Comparison of ENCODE assay signal across 2 cellular contexts in the genomic region with DNA sequence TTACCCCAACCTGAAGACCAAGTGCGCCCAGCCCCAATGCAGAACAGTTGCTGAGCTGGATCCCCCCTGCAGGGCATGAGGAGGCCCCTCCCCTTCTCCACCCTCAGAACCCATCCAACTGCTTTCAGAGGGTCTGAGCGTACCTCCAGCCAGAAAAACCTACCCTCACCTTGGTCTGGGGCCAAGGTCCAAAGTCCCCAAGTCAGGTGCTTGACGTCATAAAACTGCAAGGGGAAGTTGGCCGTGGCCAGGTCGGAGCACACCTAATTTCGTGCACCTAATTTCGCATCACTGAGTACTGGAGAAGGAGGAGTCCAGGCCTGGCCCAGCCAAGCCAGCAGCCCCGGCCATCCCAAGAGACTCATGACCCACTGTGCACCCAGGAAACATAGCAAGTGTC.
TF ChIP-seq lines count a peak whose summit lies in the region.

No MANE protein-coding gene starts in this region.

TF ChIP-seq in GM23338, 12 proteins besides CTCF, POLR2A, EP300 and RAD21 (continued from another document):
- TF ChIP-seq ZNF114 (CRISPR knock-in tag; IDR thresholded peaks at IDR 0.05) (no peak), EZH2 (IDR thresholded peaks at IDR 0.05; ENCODE audit: low read depth, unreplicated experiment) (no peak), STAT1 (IDR thresholded peaks at IDR 0.05; ENCODE audit: unreplicated experiment) (no peak), ZNF331 (CRISPR knock-in tag; IDR thresholded peaks at IDR 0.05; ENCODE audit: low read depth) (no peak), POLR2AphosphoS5 (IDR thresholded peaks at IDR 0.05; ENCODE audit: low read depth) (no peak), JUNB (IDR thresholded peaks at IDR 0.05; ENCODE audit: unreplicated experiment) (no peak)
- TF ChIP-seq, protein P1, sequence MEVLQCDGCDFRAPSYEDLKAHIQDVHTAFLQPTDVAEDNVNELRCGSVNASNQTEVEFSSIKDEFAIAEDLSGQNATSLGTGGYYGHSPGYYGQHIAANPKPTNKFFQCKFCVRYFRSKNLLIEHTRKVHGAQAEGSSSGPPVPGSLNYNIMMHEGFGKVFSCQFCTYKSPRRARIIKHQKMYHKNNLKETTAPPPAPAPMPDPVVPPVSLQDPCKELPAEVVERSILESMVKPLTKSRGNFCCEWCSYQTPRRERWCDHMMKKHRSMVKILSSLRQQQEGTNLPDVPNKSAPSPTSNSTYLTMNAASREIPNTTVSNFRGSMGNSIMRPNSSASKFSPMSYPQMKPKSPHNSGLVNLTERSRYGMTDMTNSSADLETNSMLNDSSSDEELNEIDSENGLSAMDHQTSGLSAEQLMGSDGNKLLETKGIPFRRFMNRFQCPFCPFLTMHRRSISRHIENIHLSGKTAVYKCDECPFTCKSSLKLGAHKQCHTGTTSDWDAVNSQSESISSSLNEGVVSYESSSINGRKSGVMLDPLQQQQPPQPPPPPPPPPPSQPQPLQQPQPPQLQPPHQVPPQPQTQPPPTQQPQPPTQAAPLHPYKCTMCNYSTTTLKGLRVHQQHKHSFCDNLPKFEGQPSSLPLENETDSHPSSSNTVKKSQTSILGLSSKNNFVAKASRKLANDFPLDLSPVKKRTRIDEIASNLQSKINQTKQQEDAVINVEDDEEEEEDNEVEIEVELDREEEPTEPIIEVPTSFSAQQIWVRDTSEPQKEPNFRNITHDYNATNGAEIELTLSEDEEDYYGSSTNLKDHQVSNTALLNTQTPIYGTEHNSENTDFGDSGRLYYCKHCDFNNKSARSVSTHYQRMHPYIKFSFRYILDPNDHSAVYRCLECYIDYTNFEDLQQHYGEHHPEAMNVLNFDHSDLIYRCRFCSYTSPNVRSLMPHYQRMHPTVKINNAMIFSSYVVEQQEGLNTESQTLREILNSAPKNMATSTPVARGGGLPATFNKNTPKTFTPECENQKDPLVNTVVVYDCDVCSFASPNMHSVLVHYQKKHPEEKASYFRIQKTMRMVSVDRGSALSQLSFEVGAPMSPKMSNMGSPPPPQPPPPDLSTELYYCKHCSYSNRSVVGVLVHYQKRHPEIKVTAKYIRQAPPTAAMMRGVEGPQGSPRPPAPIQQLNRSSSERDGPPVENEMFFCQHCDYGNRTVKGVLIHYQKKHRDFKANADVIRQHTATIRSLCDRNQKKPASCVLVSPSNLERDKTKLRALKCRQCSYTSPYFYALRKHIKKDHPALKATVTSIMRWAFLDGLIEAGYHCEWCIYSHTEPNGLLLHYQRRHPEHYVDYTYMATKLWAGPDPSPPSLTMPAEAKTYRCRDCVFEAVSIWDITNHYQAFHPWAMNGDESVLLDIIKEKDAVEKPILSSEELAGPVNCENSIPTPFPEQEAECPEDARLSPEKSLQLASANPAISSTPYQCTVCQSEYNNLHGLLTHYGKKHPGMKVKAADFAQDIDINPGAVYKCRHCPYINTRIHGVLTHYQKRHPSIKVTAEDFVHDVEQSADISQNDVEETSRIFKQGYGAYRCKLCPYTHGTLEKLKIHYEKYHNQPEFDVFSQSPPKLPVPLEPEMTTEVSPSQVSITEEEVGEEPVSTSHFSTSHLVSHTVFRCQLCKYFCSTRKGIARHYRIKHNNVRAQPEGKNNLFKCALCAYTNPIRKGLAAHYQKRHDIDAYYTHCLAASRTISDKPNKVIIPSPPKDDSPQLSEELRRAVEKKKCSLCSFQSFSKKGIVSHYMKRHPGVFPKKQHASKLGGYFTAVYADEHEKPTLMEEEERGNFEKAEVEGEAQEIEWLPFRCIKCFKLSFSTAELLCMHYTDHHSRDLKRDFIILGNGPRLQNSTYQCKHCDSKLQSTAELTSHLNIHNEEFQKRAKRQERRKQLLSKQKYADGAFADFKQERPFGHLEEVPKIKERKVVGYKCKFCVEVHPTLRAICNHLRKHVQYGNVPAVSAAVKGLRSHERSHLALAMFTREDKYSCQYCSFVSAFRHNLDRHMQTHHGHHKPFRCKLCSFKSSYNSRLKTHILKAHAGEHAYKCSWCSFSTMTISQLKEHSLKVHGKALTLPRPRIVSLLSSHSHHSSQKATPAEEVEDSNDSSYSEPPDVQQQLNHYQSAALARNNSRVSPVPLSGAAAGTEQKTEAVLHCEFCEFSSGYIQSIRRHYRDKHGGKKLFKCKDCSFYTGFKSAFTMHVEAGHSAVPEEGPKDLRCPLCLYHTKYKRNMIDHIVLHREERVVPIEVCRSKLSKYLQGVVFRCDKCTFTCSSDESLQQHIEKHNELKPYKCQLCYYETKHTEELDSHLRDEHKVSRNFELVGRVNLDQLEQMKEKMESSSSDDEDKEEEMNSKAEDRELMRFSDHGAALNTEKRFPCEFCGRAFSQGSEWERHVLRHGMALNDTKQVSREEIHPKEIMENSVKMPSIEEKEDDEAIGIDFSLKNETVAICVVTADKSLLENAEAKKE (CRISPR knock-in tag; IDR thresholded peaks at IDR 0.05), result no peak
- TF ChIP-seq, protein P2, sequence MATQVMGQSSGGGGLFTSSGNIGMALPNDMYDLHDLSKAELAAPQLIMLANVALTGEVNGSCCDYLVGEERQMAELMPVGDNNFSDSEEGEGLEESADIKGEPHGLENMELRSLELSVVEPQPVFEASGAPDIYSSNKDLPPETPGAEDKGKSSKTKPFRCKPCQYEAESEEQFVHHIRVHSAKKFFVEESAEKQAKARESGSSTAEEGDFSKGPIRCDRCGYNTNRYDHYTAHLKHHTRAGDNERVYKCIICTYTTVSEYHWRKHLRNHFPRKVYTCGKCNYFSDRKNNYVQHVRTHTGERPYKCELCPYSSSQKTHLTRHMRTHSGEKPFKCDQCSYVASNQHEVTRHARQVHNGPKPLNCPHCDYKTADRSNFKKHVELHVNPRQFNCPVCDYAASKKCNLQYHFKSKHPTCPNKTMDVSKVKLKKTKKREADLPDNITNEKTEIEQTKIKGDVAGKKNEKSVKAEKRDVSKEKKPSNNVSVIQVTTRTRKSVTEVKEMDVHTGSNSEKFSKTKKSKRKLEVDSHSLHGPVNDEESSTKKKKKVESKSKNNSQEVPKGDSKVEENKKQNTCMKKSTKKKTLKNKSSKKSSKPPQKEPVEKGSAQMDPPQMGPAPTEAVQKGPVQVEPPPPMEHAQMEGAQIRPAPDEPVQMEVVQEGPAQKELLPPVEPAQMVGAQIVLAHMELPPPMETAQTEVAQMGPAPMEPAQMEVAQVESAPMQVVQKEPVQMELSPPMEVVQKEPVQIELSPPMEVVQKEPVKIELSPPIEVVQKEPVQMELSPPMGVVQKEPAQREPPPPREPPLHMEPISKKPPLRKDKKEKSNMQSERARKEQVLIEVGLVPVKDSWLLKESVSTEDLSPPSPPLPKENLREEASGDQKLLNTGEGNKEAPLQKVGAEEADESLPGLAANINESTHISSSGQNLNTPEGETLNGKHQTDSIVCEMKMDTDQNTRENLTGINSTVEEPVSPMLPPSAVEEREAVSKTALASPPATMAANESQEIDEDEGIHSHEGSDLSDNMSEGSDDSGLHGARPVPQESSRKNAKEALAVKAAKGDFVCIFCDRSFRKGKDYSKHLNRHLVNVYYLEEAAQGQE (IDR thresholded peaks at IDR 0.05; ENCODE audit: unreplicated experiment), result no peak

TF ChIP-seq in HepG2, 621 proteins besides CTCF, POLR2A, EP300 and RAD21:
- TF ChIP-seq, protein P3, sequence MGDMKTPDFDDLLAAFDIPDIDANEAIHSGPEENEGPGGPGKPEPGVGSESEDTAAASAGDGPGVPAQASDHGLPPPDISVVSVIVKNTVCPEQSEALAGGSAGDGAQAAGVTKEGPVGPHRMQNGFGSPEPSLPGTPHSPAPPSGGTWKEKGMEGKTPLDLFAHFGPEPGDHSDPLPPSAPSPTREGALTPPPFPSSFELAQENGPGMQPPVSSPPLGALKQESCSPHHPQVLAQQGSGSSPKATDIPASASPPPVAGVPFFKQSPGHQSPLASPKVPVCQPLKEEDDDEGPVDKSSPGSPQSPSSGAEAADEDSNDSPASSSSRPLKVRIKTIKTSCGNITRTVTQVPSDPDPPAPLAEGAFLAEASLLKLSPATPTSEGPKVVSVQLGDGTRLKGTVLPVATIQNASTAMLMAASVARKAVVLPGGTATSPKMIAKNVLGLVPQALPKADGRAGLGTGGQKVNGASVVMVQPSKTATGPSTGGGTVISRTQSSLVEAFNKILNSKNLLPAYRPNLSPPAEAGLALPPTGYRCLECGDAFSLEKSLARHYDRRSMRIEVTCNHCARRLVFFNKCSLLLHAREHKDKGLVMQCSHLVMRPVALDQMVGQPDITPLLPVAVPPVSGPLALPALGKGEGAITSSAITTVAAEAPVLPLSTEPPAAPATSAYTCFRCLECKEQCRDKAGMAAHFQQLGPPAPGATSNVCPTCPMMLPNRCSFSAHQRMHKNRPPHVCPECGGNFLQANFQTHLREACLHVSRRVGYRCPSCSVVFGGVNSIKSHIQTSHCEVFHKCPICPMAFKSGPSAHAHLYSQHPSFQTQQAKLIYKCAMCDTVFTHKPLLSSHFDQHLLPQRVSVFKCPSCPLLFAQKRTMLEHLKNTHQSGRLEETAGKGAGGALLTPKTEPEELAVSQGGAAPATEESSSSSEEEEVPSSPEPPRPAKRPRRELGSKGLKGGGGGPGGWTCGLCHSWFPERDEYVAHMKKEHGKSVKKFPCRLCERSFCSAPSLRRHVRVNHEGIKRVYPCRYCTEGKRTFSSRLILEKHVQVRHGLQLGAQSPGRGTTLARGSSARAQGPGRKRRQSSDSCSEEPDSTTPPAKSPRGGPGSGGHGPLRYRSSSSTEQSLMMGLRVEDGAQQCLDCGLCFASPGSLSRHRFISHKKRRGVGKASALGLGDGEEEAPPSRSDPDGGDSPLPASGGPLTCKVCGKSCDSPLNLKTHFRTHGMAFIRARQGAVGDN (CRISPR knock-in tag; IDR thresholded peaks at IDR 0.05), result peak; percentile 25; the same call in 1 of the 2 replicates
- no peak for TF ChIP-seq SCMH1 (CRISPR knock-in tag; IDR thresholded peaks at IDR 0.05; ENCODE audit: borderline replicate concordance)
- 0 out of 2 replicates have a peak, but pooled peaks have one; percentile 39 for TF ChIP-seq HNF4A (CRISPR knock-in tag; IDR thresholded peaks at IDR 0.05)
- TF ChIP-seq ISL2 (CRISPR knock-in tag; IDR thresholded peaks at IDR 0.05), result no peak
- TF ChIP-seq AGO2 (optimal IDR thresholded peaks at IDR 0.05; ENCODE audit: low read depth, low read length), result peak; percentile 3
- TF ChIP-seq ZBTB38 (CRISPR knock-in tag; IDR thresholded peaks at IDR 0.05), result 0 out of 2 replicates have a peak, but pooled peaks have one; percentile 12
- no peak for TF ChIP-seq NFE2L1 (CRISPR knock-in tag; IDR thresholded peaks at IDR 0.05; ENCODE audit: borderline replicate concordance)
- 0 out of 2 replicates have a peak, but pooled peaks have one; percentile 4 for TF ChIP-seq MYC (CRISPR knock-in tag; IDR thresholded peaks at IDR 0.05; ENCODE audit: borderline replicate concordance)
- TF ChIP-seq, protein P4, sequence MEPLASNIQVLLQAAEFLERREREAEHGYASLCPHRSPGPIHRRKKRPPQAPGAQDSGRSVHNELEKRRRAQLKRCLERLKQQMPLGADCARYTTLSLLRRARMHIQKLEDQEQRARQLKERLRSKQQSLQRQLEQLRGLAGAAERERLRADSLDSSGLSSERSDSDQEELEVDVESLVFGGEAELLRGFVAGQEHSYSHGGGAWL (CRISPR knock-in tag; IDR thresholded peaks at IDR 0.05), result no peak
- TF ChIP-seq CCDC6 (CRISPR knock-in tag; IDR thresholded peaks at IDR 0.05), result no peak
- TF ChIP-seq KLF9 (CRISPR knock-in tag; IDR thresholded peaks at IDR 0.05; ENCODE audit: low read depth), result no peak
- TF ChIP-seq MED8 (CRISPR knock-in tag; IDR thresholded peaks at IDR 0.05; ENCODE audit: insufficient replicate concordance), result no peak
- no peak for TF ChIP-seq ZNF44 (CRISPR knock-in tag; IDR thresholded peaks at IDR 0.05)
TF ChIP-seq in HepG2: peak in this region for 5.
